16 cellular contexts compared by ENCODE assay signal in the genomic region with DNA sequence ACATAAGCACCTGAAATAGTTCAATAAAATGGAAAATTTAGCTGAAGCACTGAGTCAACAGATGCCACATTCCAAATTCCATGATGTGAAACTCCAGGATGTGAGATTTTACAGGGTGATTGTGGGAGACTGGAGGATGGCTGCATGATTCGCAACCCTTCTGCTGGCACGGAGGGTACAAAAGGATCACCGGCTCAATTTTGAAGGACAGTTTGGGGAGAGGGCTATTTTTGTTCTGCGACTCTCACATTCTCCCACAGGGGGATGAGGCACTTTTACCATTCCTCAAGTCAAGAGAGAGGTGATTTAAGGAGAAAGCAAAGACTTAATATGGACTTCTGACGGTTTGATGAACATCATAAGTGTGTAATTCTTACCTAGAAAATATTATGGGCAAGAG.
A peak's percentile ranks its signal among the peaks of the same experiment; 100 is the strongest.
DNase-seq lines count a peak whose midpoint lies in the region; TF ChIP-seq lines count a peak whose summit lies in the region.
"Had no signal": no experiment of that assay in that cellular context is flagged by ENCODE, and none has a peak within 500 bp of the region (broad histone marks: within the 10 kb centered on the region; RNA-seq: fewer than 3 reads in every experiment).

No MANE protein-coding gene starts in this region.

- H3K9ac ChIP-seq in HUES48 (ENCODE audit: low read depth, low read length) (no peak overlapping the region), iPS-15b (ENCODE audit: low read depth, low read length) (peak overlapping the region; percentile 1)
- H3K9ac ChIP-seq: GM23248, KMS-11 had no signal

- no peak overlapping the region for H3K27ac ChIP-seq in HUES48 (ENCODE audit: low read depth, low read length)
- H3K27ac ChIP-seq: 22Rv1, GM23248, KMS-11 had no signal

- H3K4me1 Mint-ChIP-seq in progenitor cell of endocrine pancreas (ENCODE audit: low read depth): no peaks in the 10 kb centered on the region
- H3K4me1 Mint-ChIP-seq: CD14-positive monocyte had no signal

- peak overlapping the region; percentile 24 for H3K27ac Mint-ChIP-seq in progenitor cell of endocrine pancreas
- H3K27ac Mint-ChIP-seq: CD14-positive monocyte; CD8-positive, alpha-beta T cell had no signal

- no peak overlapping the region for H3K4me3 Mint-ChIP-seq in progenitor cell of endocrine pancreas (ENCODE audit: low read depth)
- H3K4me3 Mint-ChIP-seq: CD14-positive monocyte; CD8-positive, alpha-beta T cell had no signal

- no peaks in the 10 kb centered on the region for H3K27me3 Mint-ChIP-seq in progenitor cell of endocrine pancreas

- no peaks in the 10 kb centered on the region for H3K9me3 Mint-ChIP-seq in progenitor cell of endocrine pancreas (ENCODE audit: low read depth)
- H3K9me3 Mint-ChIP-seq: CD8-positive, alpha-beta T cell had no signal

- H3K4me3 ChIP-seq in HUES48 (ENCODE audit: low read depth, low read length) (peak overlapping the region; percentile 24; the same call in 1 of the 2 replicates), iPS-15b (ENCODE audit: low read depth, low read length) (no peak overlapping the region)
- H3K4me3 ChIP-seq: GM23248 had no signal

- no peaks in the 10 kb centered on the region for H3K36me3 ChIP-seq in HUES48 (ENCODE audit: control insufficient read depth, insufficient read depth, low read length)
- no peaks in the 10 kb centered on the region for H3K36me3 ChIP-seq in iPS-15b (ENCODE audit: control insufficient read depth, insufficient read depth, low read length)

- peak; percentile 37 for DNase-seq in DMS 273 (lab: John Stamatoyannopoulos, UW; ENCODE audit: unreplicated experiment)
- DNase-seq in DMS 273 treated with DMSO at 0.1 percent for 48 hours (lab: John Stamatoyannopoulos, UW): no peak
- no peak for DNase-seq in progenitor cell of endocrine pancreas (ENCODE audit: low spot score, unreplicated experiment)
- DNase-seq in NCI-H1092 (lab: John Stamatoyannopoulos, UW): no peak
- no peak for DNase-seq in HUDEP-2 (lab: John Stamatoyannopoulos, UW; ENCODE audit: unreplicated experiment in 76 of 76)
- no peak for DNase-seq in activated CD4-positive, alpha-beta T cell treated with anti-CD3 and anti-CD28 coated beads, Interleukin-2, amount 50 U/mL, for 48 hours
- DNase-seq: CD8-positive, alpha-beta T cell; COR-L47; DMS53; GM23248; HCEC 1CT had no signal

- no peaks in the 10 kb centered on the region for H3K36me3 Mint-ChIP-seq in progenitor cell of endocrine pancreas (ENCODE audit: insufficient read depth)
- H3K36me3 Mint-ChIP-seq: CD14-positive monocyte; CD8-positive, alpha-beta T cell had no signal

- no peaks in the 10 kb centered on the region for H3K27me3 ChIP-seq in HUES48 (ENCODE audit: control insufficient read depth, insufficient read depth, low read length)
- H3K27me3 ChIP-seq in iPS-15b (ENCODE audit: control insufficient read depth, insufficient read depth, low read length): no peaks in the 10 kb centered on the region

- no peak for TF ChIP-seq CTCF in progenitor cell of endocrine pancreas (IDR thresholded peaks at IDR 0.05; ENCODE audit: unreplicated experiment)

- H3K9me3 ChIP-seq in HUES48 (ENCODE audit: control insufficient read depth, insufficient read depth, low read length) (no peaks in the 10 kb centered on the region), iPS-15b (ENCODE audit: control insufficient read depth, insufficient read depth, low read length) (no peaks in the 10 kb centered on the region)

- peaks cover 48% of the 10 kb centered on the region for H3K4me1 ChIP-seq in HUES48 (ENCODE audit: control insufficient read depth, insufficient read depth, low read length)
- H3K4me1 ChIP-seq in iPS-15b (ENCODE audit: control insufficient read depth, insufficient read depth, low read length): peaks cover 38% of the 10 kb centered on the region
